ENCODE assay signal across 16 cellular contexts in genomic region chr5:141841781-141842180, GRCh38. TPM values are rescaled to one million over a fixed set of nuclear protein-coding genes. Genes with fewer than 3 reads are reported as not detected.
A peak's percentile ranks its signal among the peaks of the same experiment; 100 is the strongest.
DNase-seq lines count a peak whose midpoint lies in the region; ATAC-seq, FAIRE-seq and TF ChIP-seq lines count a peak whose summit lies in the region.
"Had no signal": no experiment of that assay in that cellular context is flagged by ENCODE, and none has a peak within 500 bp of the region (broad histone marks: within the 10 kb centered on the region; RNA-seq: fewer than 3 reads in every experiment).

No MANE protein-coding gene starts in this region.

- no peak overlapping the region for H3K56ac ChIP-seq in H1 (replicated peaks; ENCODE audit: insufficient read length, low read depth, low read length)

- H3K4me3 ChIP-seq in heart right ventricle (no peak overlapping the region), H1 (ENCODE audit: extremely low read depth in 1 of 4, insufficient read depth in 2 of 4, low read depth in 3 of 4, low read length in 4 of 4) (no peak overlapping the region), muscle layer of duodenum (ENCODE audit: low read depth in 1 of 2, low read length in 2 of 2) (no peak overlapping the region)
- H3K4me3 ChIP-seq: thoracic aorta had no signal

- H3K27ac ChIP-seq in heart right ventricle (peak overlapping the region in 9 of 10 donors; percentile 41 to 90 (median 72)), H1 (ENCODE audit: low read depth, low read length) (0 out of 2 replicates have a peak overlapping the region, but pooled peaks have one; percentile 27), muscle layer of duodenum (ENCODE audit: low read length) (peak overlapping the region; percentile 82)
- H3K27ac ChIP-seq: neutrophil, thoracic aorta had no signal

- H3K9me3 ChIP-seq in heart right ventricle, result no peaks in the 10 kb centered on the region
- no peaks in the 10 kb centered on the region for H3K9me3 ChIP-seq in H1 (ENCODE audit: insufficient read depth in 2 of 2, low read depth in 1 of 2, low read length in 1 of 2)
- H3K9me3 ChIP-seq in muscle layer of duodenum (ENCODE audit: control insufficient read depth in 1 of 2, low read length in 2 of 2), result no peaks in the 10 kb centered on the region
- H3K9me3 ChIP-seq: neutrophil, thoracic aorta had no signal

- TF ChIP-seq POLR2A in H1 (IDR thresholded peaks at IDR 0.05; ENCODE audit: control extremely low read depth in 1 of 2, low read depth in 2 of 2, low read length in 2 of 2), result no peak

- peak overlapping the region; percentile 27 for H2BK20ac ChIP-seq in H1 (ENCODE audit: low read length)

- peak overlapping the region; percentile 69 for H3K4ac ChIP-seq in H1 (replicated peaks; ENCODE audit: insufficient read length, low read depth, low read length)

- no peak overlapping the region for H3K14ac ChIP-seq in H1 (ENCODE audit: insufficient read length)

- intact Hi-C loops in heart right ventricle (cut with DNase I) (loop anchor here in 2 of 10 donors (5.0 kb wide), 2 partner anchors 36 to 79 kb away; partner anchors contain the start of gene PCDH1 (in 1 of the 2)), left cardiac atrium (cut with DNase I) (no loop called here)

- no peak for TF ChIP-seq RAD21 in H1 (IDR thresholded peaks at IDR 0.05 in 1 of 2, conservative IDR thresholded peaks at IDR 0.05 in 1 of 2; ENCODE audit: low read depth in 2 of 2, low read length in 2 of 2)

- no peak for TF ChIP-seq CTCF in heart right ventricle (IDR thresholded peaks at IDR 0.05)
- no peak for TF ChIP-seq CTCF in H1 (IDR thresholded peaks at IDR 0.05; ENCODE audit: control extremely low read depth in 1 of 3, insufficient read depth in 1 of 3, low read depth in 1 of 3, low read length in 3 of 3)

- peak overlapping the region; percentile 40 for H4K91ac ChIP-seq in H1 (replicated peaks; ENCODE audit: insufficient read length, low read length)

- no peak for FAIRE-seq in H1 (lab: Jason Lieb, UNC)

- POLR2A ChIA-PET in H1 (lab: Charles Lee; ENCODE audit: partially characterized antibody), result interaction anchor here (0.7 to 10.7 kb wide), 8 partner anchors 12 to 205 kb away, joined by 3 to 173 read pairs (median 4); partner anchors contain the start of genes HDAC3, PCDH1 and RELL2

- ATAC-seq in heart right ventricle (peak in 1 of 8 donors; percentile 4), left cardiac atrium (no peak)

- peak overlapping the region in 1 of 4 experiments; percentile 14; a peak in 2 of 7 replicates for H3K9ac ChIP-seq in H1 (replicated peaks in 1 of 4; ENCODE audit: extremely low read depth in 1 of 4, low read depth in 3 of 4, low read length in 3 of 4)

- H3K79me1 ChIP-seq in H1 (ENCODE audit: low read depth, low read length), result no peaks in the 10 kb centered on the region; the same call in 1 of the 2 replicates

- no peaks in the 10 kb centered on the region for H3K36me3 ChIP-seq in heart right ventricle
- H3K36me3 ChIP-seq in H1 (ENCODE audit: control insufficient read depth in 2 of 4, insufficient read depth in 4 of 4, low read length in 3 of 4), result no peaks in the 10 kb centered on the region
- H3K36me3 ChIP-seq in muscle layer of duodenum (ENCODE audit: control insufficient read depth in 1 of 2, insufficient read depth in 2 of 2, low read length in 2 of 2), result no peaks in the 10 kb centered on the region
- H3K36me3 ChIP-seq: neutrophil, thoracic aorta had no signal

- peak overlapping the region; percentile 94 for H2BK5ac ChIP-seq in H1 (ENCODE audit: low read depth, low read length)

- H2BK120ac ChIP-seq in H1 (replicated peaks; ENCODE audit: low read depth, low read length), result peak overlapping the region; percentile 70

- H3K18ac ChIP-seq in H1 (ENCODE audit: extremely low read depth, low read length), result peak overlapping the region; percentile 89

- no peak overlapping the region for H3K4me2 ChIP-seq in H1 (ENCODE audit: insufficient read depth in 1 of 2, low read depth in 2 of 2, low read length in 2 of 2)

- H3K23ac ChIP-seq in H1 (ENCODE audit: insufficient read length), result no peak overlapping the region

- DNase-seq in heart right ventricle, result no peak
- DNase-seq in left cardiac atrium, result no peak
- no peak for DNase-seq in H1 (ENCODE audit: low read depth in 1 of 2, low spot score in 2 of 2)
- DNase-seq in ureter (ENCODE audit: low spot score), result peak; percentile 67
- DNase-seq in NCI-H345 treated with DMSO at 0.1 percent for 48 hours (lab: John Stamatoyannopoulos, UW; ENCODE audit: unreplicated experiment), result no peak
- DNase-seq in activated naive CD4-positive, alpha-beta T cell treated with anti-CD3 and anti-CD28 coated beads, Interleukin-2, amount 50 U/mL, for 16 hours, result no peak
- DNase-seq in SIG-M5 (lab: John Stamatoyannopoulos, UW), result no peak
- DNase-seq: activated CD4-positive, alpha-beta T cell treated with anti-CD3 and anti-CD28 coated beads, Interleukin-2, amount 50 U/mL, for 4 hours; effector CD4-positive, alpha-beta T cell; kidney glomerular epithelial cell; NCI-H526 treated with DMSO at 0.1 percent for 48 hours; stimulated activated CD4-positive, alpha-beta T cell treated with anti-CD3 and anti-CD28 coated beads, Interleukin-12 subunit alpha, Interleukin-12 subunit beta, amount 100 ng/mL, for 4 hours had no signal

- WGBS in heart right ventricle, 2 donors, result 53 to 58% methylated on average over 6 of the region's 6 CpGs
- WGBS in H1 (ENCODE audit: extremely low coverage in 1 of 2, insufficient coverage in 1 of 2, insufficient read length in 1 of 2, insufficient replicate concordance in 2 of 2, low coverage in 1 of 2, low lambda C conversion rate in 2 of 2, missing lambda C conversion rate in 1 of 2), 2 experiments, result 84% methylated on average over 6 of the region's 6 CpGs; no CpG with 5 or more reads in 1 of the 2 experiments

- H3K23me2 ChIP-seq in H1 (ENCODE audit: low read depth, low read length), result no peaks in the 10 kb centered on the region; the same call in 1 of the 2 replicates

- H2AK5ac ChIP-seq in H1 (ENCODE audit: low read depth, low read length), result peak overlapping the region; percentile 100

- H2AFZ ChIP-seq in H1 (ENCODE audit: low read length), result no peak overlapping the region

- no peaks in the 10 kb centered on the region for H4K20me1 ChIP-seq in H1 (replicated peaks in 1 of 2; ENCODE audit: control insufficient read depth in 1 of 2, insufficient read depth in 2 of 2, low read length in 2 of 2)

- no peak for TF ChIP-seq EP300 in H1 (IDR thresholded peaks at IDR 0.05; ENCODE audit: borderline replicate concordance in 1 of 2, low read depth in 2 of 2, low read length in 2 of 2)

- no peaks in the 10 kb centered on the region for H3K79me2 ChIP-seq in H1 (ENCODE audit: control insufficient read depth in 1 of 2, insufficient read depth in 2 of 2, low read length in 2 of 2)

- peak overlapping the region; percentile 98 for H2BK12ac ChIP-seq in H1 (ENCODE audit: low read depth, low read length)

- peaks cover 14 to 90% (median 64%) of the 10 kb centered on the region in 9 donors for H3K4me1 ChIP-seq in heart right ventricle
- H3K4me1 ChIP-seq in H1 (replicated peaks in 1 of 4; ENCODE audit: control insufficient read depth in 3 of 4, insufficient read depth in 4 of 4, low read length in 3 of 4), result peaks cover 53 to 80% (median 67%) of the 10 kb centered on the region in 4 experiments
- H3K4me1 ChIP-seq in muscle layer of duodenum (ENCODE audit: control insufficient read depth in 1 of 2, insufficient read depth in 2 of 2, low read length in 2 of 2), result peaks cover 0 to 6% of the 10 kb centered on the region in 2 donors

- H4K5ac ChIP-seq in H1 (ENCODE audit: insufficient read length, low read depth, low read length), result no peak overlapping the region

- no peak overlapping the region for H4K8ac ChIP-seq in H1 (ENCODE audit: extremely low read depth, insufficient read depth, low read length)

- CTCF ChIA-PET in H1 (lab: Charles Lee; ENCODE audit: partially characterized antibody), result interaction anchor here (1.0 to 17.3 kb wide), 7 partner anchors 16 to 150 kb away, joined by 4 to 273 read pairs (median 6); partner anchors contain the start of gene PCDH1

- H3K27me3 ChIP-seq in heart right ventricle, result peaks cover 0 to 17% (median 0%) of the 10 kb centered on the region in 7 donors
- no peaks in the 10 kb centered on the region for H3K27me3 ChIP-seq in H1 (replicated peaks in 1 of 4; ENCODE audit: control insufficient read depth in 3 of 4, extremely low read depth in 1 of 4, insufficient read depth in 3 of 4, low read length in 3 of 4)
- H3K27me3 ChIP-seq in muscle layer of duodenum (ENCODE audit: low read depth, low read length), result no peaks in the 10 kb centered on the region

- peak overlapping the region; percentile 85; the same call in 1 of the 2 replicates for H2BK15ac ChIP-seq in H1 (ENCODE audit: low read length)

TF ChIP-seq in H1, 55 proteins besides CTCF, POLR2A, EP300 and RAD21:
- TF ChIP-seq ZNF274 (IDR thresholded peaks at IDR 0.05; ENCODE audit: borderline replicate concordance, extremely low read depth, low read length), result no peak
- TF ChIP-seq SIRT6 (IDR thresholded peaks at IDR 0.05; ENCODE audit: low read length), result no peak
TF ChIP-seq in H1: peak in this region for 0.

RNA-seq across cellular contexts. Expression of gene PCDH1, which starts 36.4 kb away (rescaled TPM):
- total RNA-seq in heart right ventricle (10 to 100 TPM in 9 of 10 donors, 1 to 10 TPM in 1; 8.4 to 45.8 (median 17.9) TPM), left cardiac atrium (10 to 100 TPM; 20.7 to 36.0 TPM), ureter (127 TPM)
- polyA plus RNA-seq in heart right ventricle (10 to 100 TPM; 16.2 to 21.6 TPM), H1 (2011; rRNA removed) (102 and 120 TPM in 2 replicates)
- total RNA-seq in H1 (2021; fragmentation: NEBNext Ultra II Directional; extraction: Animal tissue kit (Norgen Biotek cat#: 25700)), result 101 and 106 TPM in 2 replicates
- 88.6 TPM for polyA plus RNA-seq in H1 (2011; cell fraction: cytosol; rRNA removed)
- 154 TPM for polyA plus RNA-seq in H1 (2011; cell fraction: nucleus; rRNA removed)
- polyA plus RNA-seq in H1 (2012, experiment 1 of 2), result 74.4 to 110 TPM (median 100 TPM) in 4 replicates
- polyA plus RNA-seq in H1 (2012, experiment 2 of 2), result 97.8 TPM
- polyA plus RNA-seq in H1 (2013, experiment 1 of 2), result 130 TPM
- 120 TPM for polyA plus RNA-seq in H1 (2013, experiment 2 of 2)
- polyA minus RNA-seq in H1 (2011; rRNA and poly(A)+ RNA removed), result 292 and 318 TPM in 2 replicates
- 143 TPM for polyA minus RNA-seq in H1 (2011; cell fraction: cytosol; rRNA and poly(A)+ RNA removed)
- polyA minus RNA-seq in H1 (2011; cell fraction: nucleus; rRNA and poly(A)+ RNA removed), result 96.9 TPM
- total RNA-seq: activated T-helper 1 cell treated with anti-CD3 and anti-CD28 coated beads, Interleukin-12 subunit alpha, Interleukin-12 subunit beta, Interleukin-2, Interleukin-4 antibody, amounts not matched to agents 30 ng/mL and 10 ng/mL and 1 ng/mL, durations not matched to agents 14 hours and 24 hours and 36 hours had no signal

Comparison
In these comparisons a context has a peak if more than half of its experiments do, and no peak if none do; other contexts are left out.
1. H3K27ac ChIP-seq: peak in every context shown above with its lines; median percentile 82 in muscle layer of duodenum; 72 in heart right ventricle; 27 in H1.